ENCODE assay signal across 13 cellular contexts in genomic region chr15:42118650-42119531, GRCh38. TPM values are rescaled to one million over a fixed set of nuclear protein-coding genes. Genes with fewer than 3 reads are reported as not detected.
A peak's percentile ranks its signal among the peaks of the same experiment; 100 is the strongest.
DNase-seq lines count a peak whose midpoint lies in the region; ATAC-seq and TF ChIP-seq lines count a peak whose summit lies in the region.
"Had no signal": no experiment of that assay in that cellular context is flagged by ENCODE, and none has a peak within 500 bp of the region (broad histone marks: within the 10 kb centered on the region; RNA-seq: fewer than 3 reads in every experiment).

No MANE protein-coding gene starts in this region.

- H3K9ac ChIP-seq in smooth muscle cell (ENCODE audit: low read depth) = no peak overlapping the region

- POLR2A ChIA-PET in activated CD8-positive, alpha-beta T cell treated with anti-CD3 and anti-CD28 coated beads, Interleukin-2, amount 10 ng/mL, durations not matched to agents 7 days and 5 days (lab: Charles Lee) = no interaction called here

- no peaks in the 10 kb centered on the region for H3K9me3 ChIP-seq in smooth muscle cell (replicated peaks; ENCODE audit: low read depth)
- H3K9me3 ChIP-seq: sigmoid colon had no signal

- intact Hi-C loops in activated T-helper 1 cell treated with anti-CD3 and anti-CD28 coated beads, Interleukin-12 subunit alpha, Interleukin-12 subunit beta, Interleukin-2, Interleukin-4 antibody, amounts not matched to agents 30 ng/mL and 10 ng/mL and 1 ng/mL, durations not matched to agents 14 hours and 24 hours and 36 hours (cut with micrococcal nuclease) = no loop called here

- H3K9me3 Mint-ChIP-seq in activated CD8-positive, alpha-beta memory T cell treated with anti-CD3 and anti-CD28 coated beads, Interleukin-2, amount 10 ng/mL, durations not matched to agents 7 days and 5 days (ENCODE audit: low read depth) = no peaks in the 10 kb centered on the region
- no peaks in the 10 kb centered on the region for H3K9me3 Mint-ChIP-seq in activated T-helper 1 cell treated with anti-CD3 and anti-CD28 coated beads, Interleukin-12 subunit alpha, Interleukin-12 subunit beta, Interleukin-2, Interleukin-4 antibody, amounts not matched to agents 30 ng/mL and 10 ng/mL and 1 ng/mL, durations not matched to agents 14 hours and 24 hours and 36 hours
- no peaks in the 10 kb centered on the region for H3K9me3 Mint-ChIP-seq in activated CD8-positive, alpha-beta T cell treated with anti-CD3 and anti-CD28 coated beads, Interleukin-2, amount 10 ng/mL, durations not matched to agents 7 days and 5 days (ENCODE audit: insufficient read depth)
- H3K9me3 Mint-ChIP-seq: stimulated activated effector memory CD8-positive, alpha-beta T cell treated with anti-CD3 and anti-CD28 coated beads, Interleukin-12 subunit alpha, Interleukin-12 subunit beta, amount 100 ng/mL, for 72 hours had no signal

- no peaks in the 10 kb centered on the region for H3F3A ChIP-seq in smooth muscle cell (ENCODE audit: low read depth)

- H3K27me3 Mint-ChIP-seq in activated CD8-positive, alpha-beta memory T cell treated with anti-CD3 and anti-CD28 coated beads, Interleukin-2, amount 10 ng/mL, durations not matched to agents 7 days and 5 days = peaks cover 15% of the 10 kb centered on the region
- H3K27me3 Mint-ChIP-seq in activated T-helper 1 cell treated with anti-CD3 and anti-CD28 coated beads, Interleukin-12 subunit alpha, Interleukin-12 subunit beta, Interleukin-2, Interleukin-4 antibody, amounts not matched to agents 30 ng/mL and 10 ng/mL and 1 ng/mL, durations not matched to agents 14 hours and 24 hours and 36 hours (ENCODE audit: insufficient read depth) = peaks cover 9% of the 10 kb centered on the region
- peaks cover 23% of the 10 kb centered on the region for H3K27me3 Mint-ChIP-seq in activated CD8-positive, alpha-beta T cell treated with anti-CD3 and anti-CD28 coated beads, Interleukin-2, amount 10 ng/mL, durations not matched to agents 7 days and 5 days (ENCODE audit: low read depth)

- H3K4me1 Mint-ChIP-seq in activated CD8-positive, alpha-beta memory T cell treated with anti-CD3 and anti-CD28 coated beads, Interleukin-2, amount 10 ng/mL, durations not matched to agents 7 days and 5 days = no peaks in the 10 kb centered on the region
- H3K4me1 Mint-ChIP-seq in activated T-helper 1 cell treated with anti-CD3 and anti-CD28 coated beads, Interleukin-12 subunit alpha, Interleukin-12 subunit beta, Interleukin-2, Interleukin-4 antibody, amounts not matched to agents 30 ng/mL and 10 ng/mL and 1 ng/mL, durations not matched to agents 14 hours and 24 hours and 36 hours (ENCODE audit: low read depth) = no peaks in the 10 kb centered on the region
- peaks cover 7% of the 10 kb centered on the region for H3K4me1 Mint-ChIP-seq in activated CD8-positive, alpha-beta T cell treated with anti-CD3 and anti-CD28 coated beads, Interleukin-2, amount 10 ng/mL, durations not matched to agents 7 days and 5 days (ENCODE audit: low read depth)

- no peaks in the 10 kb centered on the region for H3K4me1 ChIP-seq in smooth muscle cell (ENCODE audit: low read depth)

- no peak for DNase-seq in activated CD8-positive, alpha-beta memory T cell treated with anti-CD3 and anti-CD28 coated beads, Interleukin-2, amount 10 ng/mL, durations not matched to agents 7 days and 5 days
- DNase-seq in activated CD8-positive, alpha-beta memory T cell treated with anti-CD3 and anti-CD28 coated beads, Interleukin-2, amount 50 U/mL, for 4 hours = no peak
- DNase-seq in NCI-H526 (lab: John Stamatoyannopoulos, UW) (peak; percentile 48 to 73), epithelial cell of esophagus (ENCODE audit: low read depth) (peak; percentile 54), smooth muscle cell (lab: John Stamatoyannopoulos, UW; ENCODE audit: unreplicated experiment) (no peak)
- no peak for DNase-seq in activated T-helper 1 cell treated with anti-CD3 and anti-CD28 coated beads, Interleukin-12 subunit alpha, Interleukin-12 subunit beta, Interleukin-2, Interleukin-4 antibody, amounts not matched to agents 30 ng/mL and 10 ng/mL and 1 ng/mL, durations not matched to agents 14 hours and 24 hours and 36 hours (ENCODE audit: low spot score)
- DNase-seq in activated CD8-positive, alpha-beta T cell treated with anti-CD3 and anti-CD28 coated beads, Interleukin-2, amount 10 ng/mL, durations not matched to agents 7 days and 5 days = no peak
- DNase-seq: endodermal cell, KG1, sigmoid colon had no signal

- peak; percentile 36 for ATAC-seq in activated CD8-positive, alpha-beta memory T cell treated with anti-CD3 and anti-CD28 coated beads, Interleukin-2, amount 10 ng/mL, durations not matched to agents 7 days and 5 days
- no peak for ATAC-seq in SK-N-SH treated with all-trans-retinoic acid at 6 μM for 48 hours
- ATAC-seq in activated CD8-positive, alpha-beta T cell treated with anti-CD3 and anti-CD28 coated beads, Interleukin-2, amount 10 ng/mL, durations not matched to agents 7 days and 5 days = no peak
- ATAC-seq: stimulated activated effector memory CD8-positive, alpha-beta T cell treated with anti-CD3 and anti-CD28 coated beads, Interleukin-12 subunit alpha, Interleukin-12 subunit beta, amount 100 ng/mL, for 72 hours had no signal

- TF ChIP-seq CTCF in epithelial cell of esophagus (IDR thresholded peaks at IDR 0.05; ENCODE audit: insufficient read depth, low read depth, low read length, missing control alignments) = no peak
- no peak for TF ChIP-seq CTCF in smooth muscle cell (IDR thresholded peaks at IDR 0.05; ENCODE audit: borderline replicate concordance, insufficient read depth, poor library complexity, severe bottlenecking)

- H3K4me3 ChIP-seq in epithelial cell of esophagus (ENCODE audit: low read length) (peak overlapping the region; percentile 37), smooth muscle cell (no peak overlapping the region)
- H3K4me3 ChIP-seq: sigmoid colon had no signal

- CTCF ChIA-PET in activated CD8-positive, alpha-beta memory T cell treated with anti-CD3 and anti-CD28 coated beads, Interleukin-2, amount 10 ng/mL, durations not matched to agents 7 days and 5 days (lab: Charles Lee) = interaction anchor here (1.5 kb wide), 2 partner anchors 17 to 35 kb away, joined by 4 to 6 read pairs; no protein-coding TSS in a partner anchor
- CTCF ChIA-PET in activated CD8-positive, alpha-beta T cell treated with anti-CD3 and anti-CD28 coated beads, Interleukin-2, amount 10 ng/mL, durations not matched to agents 7 days and 5 days (lab: Charles Lee) = interaction anchor here (1.0 to 2.6 kb wide), 5 partner anchors 13 to 129 kb away, joined by 3 to 9 read pairs (median 3); no protein-coding TSS in a partner anchor

- WGBS in smooth muscle cell (ENCODE audit: low lambda C conversion rate) = 51% methylated on average over 10 of the region's 10 CpGs

- no peak overlapping the region for H3K4me2 ChIP-seq in smooth muscle cell

- no peak overlapping the region for H3K4me3 Mint-ChIP-seq in activated CD8-positive, alpha-beta memory T cell treated with anti-CD3 and anti-CD28 coated beads, Interleukin-2, amount 10 ng/mL, durations not matched to agents 7 days and 5 days
- no peak overlapping the region for H3K4me3 Mint-ChIP-seq in activated T-helper 1 cell treated with anti-CD3 and anti-CD28 coated beads, Interleukin-12 subunit alpha, Interleukin-12 subunit beta, Interleukin-2, Interleukin-4 antibody, amounts not matched to agents 30 ng/mL and 10 ng/mL and 1 ng/mL, durations not matched to agents 14 hours and 24 hours and 36 hours
- no peak overlapping the region for H3K4me3 Mint-ChIP-seq in activated CD8-positive, alpha-beta T cell treated with anti-CD3 and anti-CD28 coated beads, Interleukin-2, amount 10 ng/mL, durations not matched to agents 7 days and 5 days
- H3K4me3 Mint-ChIP-seq: endodermal cell; stimulated activated effector memory CD8-positive, alpha-beta T cell treated with anti-CD3 and anti-CD28 coated beads, Interleukin-12 subunit alpha, Interleukin-12 subunit beta, amount 100 ng/mL, for 72 hours; T-helper 1 cell treated with Interleukin-12 subunit alpha and Interleukin-12 subunit beta and Interleukin-4 antibody, amounts not matched to agents 30 μg/mL and 1 μg/mL, for 36 hours had no signal

- H3K27ac Mint-ChIP-seq in activated CD8-positive, alpha-beta memory T cell treated with anti-CD3 and anti-CD28 coated beads, Interleukin-2, amount 10 ng/mL, durations not matched to agents 7 days and 5 days = no peak overlapping the region
- no peak overlapping the region for H3K27ac Mint-ChIP-seq in activated T-helper 1 cell treated with anti-CD3 and anti-CD28 coated beads, Interleukin-12 subunit alpha, Interleukin-12 subunit beta, Interleukin-2, Interleukin-4 antibody, amounts not matched to agents 30 ng/mL and 10 ng/mL and 1 ng/mL, durations not matched to agents 14 hours and 24 hours and 36 hours
- no peak overlapping the region for H3K27ac Mint-ChIP-seq in activated CD8-positive, alpha-beta T cell treated with anti-CD3 and anti-CD28 coated beads, Interleukin-2, amount 10 ng/mL, durations not matched to agents 7 days and 5 days
- H3K27ac Mint-ChIP-seq: endodermal cell; stimulated activated effector memory CD8-positive, alpha-beta T cell treated with anti-CD3 and anti-CD28 coated beads, Interleukin-12 subunit alpha, Interleukin-12 subunit beta, amount 100 ng/mL, for 72 hours; T-helper 1 cell treated with Interleukin-12 subunit alpha and Interleukin-12 subunit beta and Interleukin-4 antibody, amounts not matched to agents 30 μg/mL and 1 μg/mL, for 36 hours had no signal

- H3K36me3 ChIP-seq in smooth muscle cell (ENCODE audit: low read depth) = no peaks in the 10 kb centered on the region
- H3K36me3 ChIP-seq: sigmoid colon had no signal

- no peak overlapping the region for H3K27ac ChIP-seq in smooth muscle cell (ENCODE audit: low read depth)
- H3K27ac ChIP-seq: sigmoid colon had no signal

- no peaks in the 10 kb centered on the region for H4K20me1 ChIP-seq in smooth muscle cell (ENCODE audit: low read depth)

- H2AFZ ChIP-seq in smooth muscle cell (ENCODE audit: low read depth) = peak overlapping the region; percentile 61

- H3K36me3 Mint-ChIP-seq in activated CD8-positive, alpha-beta memory T cell treated with anti-CD3 and anti-CD28 coated beads, Interleukin-2, amount 10 ng/mL, durations not matched to agents 7 days and 5 days = peaks cover 2% of the 10 kb centered on the region
- H3K36me3 Mint-ChIP-seq in activated T-helper 1 cell treated with anti-CD3 and anti-CD28 coated beads, Interleukin-12 subunit alpha, Interleukin-12 subunit beta, Interleukin-2, Interleukin-4 antibody, amounts not matched to agents 30 ng/mL and 10 ng/mL and 1 ng/mL, durations not matched to agents 14 hours and 24 hours and 36 hours (ENCODE audit: low read depth) = no peaks in the 10 kb centered on the region
- H3K36me3 Mint-ChIP-seq in activated CD8-positive, alpha-beta T cell treated with anti-CD3 and anti-CD28 coated beads, Interleukin-2, amount 10 ng/mL, durations not matched to agents 7 days and 5 days (ENCODE audit: low read depth) = no peaks in the 10 kb centered on the region
- H3K36me3 Mint-ChIP-seq: stimulated activated effector memory CD8-positive, alpha-beta T cell treated with anti-CD3 and anti-CD28 coated beads, Interleukin-12 subunit alpha, Interleukin-12 subunit beta, amount 100 ng/mL, for 72 hours had no signal

- H3K27me3 ChIP-seq in smooth muscle cell (ENCODE audit: low read depth) = no peaks in the 10 kb centered on the region

- no peaks in the 10 kb centered on the region for H3K79me2 ChIP-seq in smooth muscle cell (ENCODE audit: low read depth)

RNA-seq across cellular contexts. Expression of gene PLA2G4D, which starts 24.5 kb away (rescaled TPM):
- total RNA-seq in activated CD8-positive, alpha-beta memory T cell treated with anti-CD3 and anti-CD28 coated beads, Interleukin-2, amount 10 ng/mL, durations not matched to agents 7 days and 5 days = not detected
- total RNA-seq in smooth muscle cell = 0.36 TPM in 1 of 2 replicates, not detected in the other
- polyA plus RNA-seq in smooth muscle cell = 0.17 TPM in 1 of 2 replicates, not detected in the other
- total RNA-seq in activated T-helper 1 cell treated with anti-CD3 and anti-CD28 coated beads, Interleukin-12 subunit alpha, Interleukin-12 subunit beta, Interleukin-2, Interleukin-4 antibody, amounts not matched to agents 30 ng/mL and 10 ng/mL and 1 ng/mL, durations not matched to agents 14 hours and 24 hours and 36 hours = not detected in 2 replicates
- total RNA-seq in activated CD8-positive, alpha-beta T cell treated with anti-CD3 and anti-CD28 coated beads, Interleukin-2, amount 10 ng/mL, durations not matched to agents 7 days and 5 days = not detected
- total RNA-seq: endodermal cell had no signal

RNA-seq across cellular contexts. Expression of gene PLA2G4F, which starts 37.5 kb away (rescaled TPM):
- total RNA-seq in activated CD8-positive, alpha-beta memory T cell treated with anti-CD3 and anti-CD28 coated beads, Interleukin-2, amount 10 ng/mL, durations not matched to agents 7 days and 5 days = not detected
- 1.3 and 2.4 TPM in 2 replicates for total RNA-seq in smooth muscle cell
- 0.46 and 1.5 TPM in 2 replicates for polyA plus RNA-seq in smooth muscle cell
- not detected in 2 replicates for total RNA-seq in activated T-helper 1 cell treated with anti-CD3 and anti-CD28 coated beads, Interleukin-12 subunit alpha, Interleukin-12 subunit beta, Interleukin-2, Interleukin-4 antibody, amounts not matched to agents 30 ng/mL and 10 ng/mL and 1 ng/mL, durations not matched to agents 14 hours and 24 hours and 36 hours
- total RNA-seq in activated CD8-positive, alpha-beta T cell treated with anti-CD3 and anti-CD28 coated beads, Interleukin-2, amount 10 ng/mL, durations not matched to agents 7 days and 5 days = not detected

Comparison
In these comparisons a context has a peak if more than half of its experiments do, and no peak if none do; other contexts are left out.
1. DNase-seq: peak in NCI-H526 (2 of 2) and epithelial cell of esophagus (single experiment); none in activated CD8-positive, alpha-beta memory T cell treated with anti-CD3 and anti-CD28 coated beads, Interleukin-2, amount 10 ng/mL, durations not matched to agents 7 days and 5 days (single experiment), activated CD8-positive, alpha-beta memory T cell treated with anti-CD3 and anti-CD28 coated beads, Interleukin-2, amount 50 U/mL, for 4 hours (single experiment), smooth muscle cell (single experiment), activated T-helper 1 cell treated with anti-CD3 and anti-CD28 coated beads, Interleukin-12 subunit alpha, Interleukin-12 subunit beta, Interleukin-2, Interleukin-4 antibody, amounts not matched to agents 30 ng/mL and 10 ng/mL and 1 ng/mL, durations not matched to agents 14 hours and 24 hours and 36 hours (single experiment) and activated CD8-positive, alpha-beta T cell treated with anti-CD3 and anti-CD28 coated beads, Interleukin-2, amount 10 ng/mL, durations not matched to agents 7 days and 5 days (single experiment).